8 cellular contexts compared by ENCODE assay signal in the genomic region with DNA sequence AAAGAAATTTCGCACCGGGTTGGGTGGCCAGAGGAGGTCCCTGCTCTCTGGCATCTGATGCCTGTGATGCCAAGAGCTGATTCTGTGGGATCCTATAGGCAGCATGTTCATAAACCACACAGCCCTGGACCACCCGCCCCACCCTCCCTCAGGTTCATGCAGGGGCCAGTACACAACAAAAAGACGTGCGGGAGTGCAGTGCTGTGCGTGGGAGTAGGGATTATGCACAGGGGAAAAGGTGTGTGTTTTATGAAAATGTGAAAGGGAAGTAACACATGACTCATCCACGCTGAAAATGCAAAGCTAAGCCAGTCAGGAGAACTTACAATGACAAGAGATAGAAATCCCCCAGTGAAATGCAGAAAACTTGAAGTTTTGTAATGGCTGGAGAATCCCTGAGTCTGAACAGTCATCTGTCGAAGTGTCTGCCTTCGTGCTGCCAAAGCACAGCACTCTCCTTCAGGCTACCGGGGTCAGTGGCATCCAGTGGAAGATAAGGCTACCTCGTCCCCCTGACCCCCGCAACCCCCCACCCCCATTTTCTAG. TPM values are rescaled to one million over a fixed set of nuclear protein-coding genes. Genes with fewer than 3 reads are reported as not detected.
DNase-seq lines count a peak whose midpoint lies in the region; ATAC-seq and TF ChIP-seq lines count a peak whose summit lies in the region.

No MANE protein-coding gene starts in this region.

- no peak for TF ChIP-seq POLR2A in esophagus muscularis mucosa (IDR thresholded peaks at IDR 0.05; ENCODE audit: low read depth)

- H3K4ac ChIP-seq in trophoblast cell (ENCODE audit: low read depth, low read length) = peak overlapping the region; percentile 10

- H3K4me3 ChIP-seq in esophagus muscularis mucosa = peak overlapping the region; percentile 59 to 70 (median 64)
- peak overlapping the region; percentile 60 for H3K4me3 ChIP-seq in trophoblast cell (ENCODE audit: low read depth, low read length)

- no peak overlapping the region for H3K23ac ChIP-seq in trophoblast cell (ENCODE audit: low read length)

- no peak overlapping the region for H3K14ac ChIP-seq in trophoblast cell (ENCODE audit: low read length)

- no peak for TF ChIP-seq EP300 in esophagus muscularis mucosa (IDR thresholded peaks at IDR 0.05)

- H2BK12ac ChIP-seq in trophoblast cell (ENCODE audit: low read length) = no peak overlapping the region

- peak overlapping the region; percentile 58 for H4K91ac ChIP-seq in trophoblast cell (ENCODE audit: low read depth, low read length)

- H2BK120ac ChIP-seq in trophoblast cell (ENCODE audit: insufficient read depth, low read length, poor library complexity) = peak overlapping the region; percentile 29

- TF ChIP-seq CTCF in esophagus muscularis mucosa (IDR thresholded peaks at IDR 0.05) = no peak

- H3K27ac ChIP-seq in esophagus muscularis mucosa (replicated peaks in 1 of 4) (peak overlapping the region; percentile 84 to 89 (median 86)), trophoblast cell (ENCODE audit: low read depth, low read length) (peak overlapping the region; percentile 98)

- no peak overlapping the region for H4K12ac ChIP-seq in trophoblast cell (ENCODE audit: low read depth, low read length)

- H2AFZ ChIP-seq in trophoblast cell (ENCODE audit: insufficient read depth, low read length, poor library complexity) = no peak overlapping the region

- H3K79me1 ChIP-seq in trophoblast cell (ENCODE audit: low read length) = peaks cover 35% of the 10 kb centered on the region

- peaks cover 16% of the 10 kb centered on the region for H3K79me2 ChIP-seq in trophoblast cell (ENCODE audit: control insufficient read depth, insufficient read depth, low read length, poor library complexity)

- H3K27me3 ChIP-seq in esophagus muscularis mucosa (no peaks in the 10 kb centered on the region), trophoblast cell (ENCODE audit: insufficient read depth, low read length) (no peaks in the 10 kb centered on the region)

- peak; percentile 72 for ATAC-seq in HG02852 (IDR thresholded peaks at IDR 0.05; ENCODE audit: unreplicated experiment)

- H3K4me1 ChIP-seq in esophagus muscularis mucosa (peaks cover 36 to 54% (median 48%) of the 10 kb centered on the region in 4 donors), trophoblast cell (ENCODE audit: control insufficient read depth in 1 of 2, insufficient read depth in 2 of 2, low read length in 2 of 2) (peaks cover 24 to 32% of the 10 kb centered on the region in 2 experiments)

- no peaks in the 10 kb centered on the region for H3K9me3 ChIP-seq in esophagus muscularis mucosa
- no peaks in the 10 kb centered on the region for H3K9me3 ChIP-seq in trophoblast cell (ENCODE audit: insufficient read depth, low read depth, low read length)

- intact Hi-C loops in esophagus muscularis mucosa (cut with DNase I) = no loop called here

- no peak overlapping the region for H4K8ac ChIP-seq in trophoblast cell (ENCODE audit: low read depth, low read length)

- DNase-seq in activated CD8-positive, alpha-beta memory T cell treated with anti-CD3 and anti-CD28 coated beads, Interleukin-2, amount 50 U/mL, for 48 hours = peak; percentile 55
- no peak for DNase-seq in activated CD8-positive, alpha-beta memory T cell treated with anti-CD3 and anti-CD28 coated beads, Interleukin-2, amount 50 U/mL, for 4 hours
- DNase-seq in RPMI7951 (ENCODE audit: low read depth) = peak; percentile 65
- DNase-seq in esophagus muscularis mucosa (ENCODE audit: extremely low spot score) = no peak
- peak; percentile 33 to 77 for DNase-seq in trophoblast cell
- DNase-seq in HuH-7.5 (ENCODE audit: low spot score) = no peak
- no peak for DNase-seq in central memory CD4-positive, alpha-beta T cell

- H3K4me2 ChIP-seq in trophoblast cell (ENCODE audit: low read length) = peak overlapping the region; percentile 64

- WGBS in esophagus muscularis mucosa = 10% methylated on average over 10 of the region's 12 CpGs
- no CpG with 5 or more reads among the region's 12 CpGs for WGBS in trophoblast cell (ENCODE audit: extremely low coverage, insufficient coverage, insufficient read length)

- no peak overlapping the region for H3K18ac ChIP-seq in trophoblast cell (ENCODE audit: low read length)

- H2AK5ac ChIP-seq in trophoblast cell (ENCODE audit: low read length) = no peak overlapping the region

- peak overlapping the region; percentile 78 for H3K9ac ChIP-seq in trophoblast cell (ENCODE audit: low read length)

- H3K36me3 ChIP-seq in esophagus muscularis mucosa (no peaks in the 10 kb centered on the region), trophoblast cell (ENCODE audit: control insufficient read depth in 1 of 2, insufficient read depth in 2 of 2, low read length in 2 of 2) (no peaks in the 10 kb centered on the region)

- peak overlapping the region; percentile 42 for H2BK5ac ChIP-seq in trophoblast cell (ENCODE audit: low read depth, low read length, poor library complexity)

RNA-seq across cellular contexts. Expression of gene KIAA1217, which starts 1.1 kb away (rescaled TPM):
- total RNA-seq in RPMI7951 (2014; rRNA removed; shearing (Covaris generic)) = 8.2 and 9.3 TPM in 2 replicates
- total RNA-seq in esophagus muscularis mucosa = 10 to 100 TPM; 10.1 to 15.9 (median 12.5) TPM
- polyA plus RNA-seq in trophoblast cell (2013) = 125 TPM in 2 replicates

Comparison
In these comparisons a context has a peak if more than half of its experiments do, and no peak if none do; other contexts are left out.
1. DNase-seq: peak in activated CD8-positive, alpha-beta memory T cell treated with anti-CD3 and anti-CD28 coated beads, Interleukin-2, amount 50 U/mL, for 48 hours (single experiment), RPMI7951 (single experiment) and trophoblast cell (2 of 2); none in activated CD8-positive, alpha-beta memory T cell treated with anti-CD3 and anti-CD28 coated beads, Interleukin-2, amount 50 U/mL, for 4 hours (single experiment), esophagus muscularis mucosa (single experiment), HuH-7.5 (single experiment) and central memory CD4-positive, alpha-beta T cell (single experiment).